Comparison of ENCODE assay signal across 8 cellular contexts in the genomic region with DNA sequence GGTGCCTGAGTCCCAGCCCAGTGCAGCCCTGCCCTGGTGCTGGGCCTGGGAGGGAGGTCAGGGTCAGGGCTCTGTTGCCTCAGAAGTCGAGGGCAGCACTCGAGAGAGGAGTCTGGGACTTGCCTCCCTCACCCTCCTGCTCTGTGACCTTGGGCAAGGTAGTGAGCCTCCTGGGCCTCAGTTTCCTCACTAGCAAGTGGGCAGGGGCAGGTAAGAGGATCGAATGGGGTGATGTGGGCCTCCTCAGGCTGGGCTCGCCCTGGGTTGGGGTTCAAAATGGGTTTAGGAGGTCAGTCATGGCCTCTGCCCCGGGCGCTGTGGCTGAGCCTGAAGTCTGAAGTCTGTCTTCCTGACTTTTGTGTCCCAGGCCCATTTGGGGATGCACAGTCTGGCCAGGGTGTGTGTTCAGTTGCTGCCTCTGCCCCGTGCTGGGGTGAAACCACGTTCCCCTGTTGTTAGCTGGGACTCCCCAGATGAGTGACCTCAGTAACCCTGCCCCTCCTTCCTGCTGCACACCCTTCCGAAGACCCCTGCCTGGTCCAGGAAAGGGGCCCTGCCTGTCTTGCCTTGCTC. TPM values are rescaled to one million over a fixed set of nuclear protein-coding genes. Genes with fewer than 3 reads are reported as not detected.
A peak's percentile ranks its signal among the peaks of the same experiment; 100 is the strongest.
DNase-seq lines count a peak whose midpoint lies in the region; ATAC-seq and TF ChIP-seq lines count a peak whose summit lies in the region.

No MANE protein-coding gene starts in this region.

- H3K4me3 Mint-ChIP-seq in activated naive CD4-positive, alpha-beta T cell treated with anti-CD3 and anti-CD28 coated beads, Interleukin-2, amount 50 U/mL, for 24 hours: peak overlapping the region; percentile 91

- H3K27me3 ChIP-seq in iPS-15b (ENCODE audit: control insufficient read depth, insufficient read depth, low read length) (peaks cover 3% of the 10 kb centered on the region), smooth muscle cell (ENCODE audit: low read depth) (no peaks in the 10 kb centered on the region)

- ATAC-seq in HG02938 (IDR thresholded peaks at IDR 0.05; ENCODE audit: unreplicated experiment): no peak

- TF ChIP-seq CTCF in HFF-Myc (IDR thresholded peaks at IDR 0.05; ENCODE audit: low read depth, low read length, missing control alignments) (no peak), smooth muscle cell (IDR thresholded peaks at IDR 0.05; ENCODE audit: borderline replicate concordance, insufficient read depth, poor library complexity, severe bottlenecking) (no peak)

- peaks cover 12% of the 10 kb centered on the region for H3K79me2 ChIP-seq in smooth muscle cell (ENCODE audit: low read depth)

- H3K4me1 Mint-ChIP-seq in activated naive CD4-positive, alpha-beta T cell treated with anti-CD3 and anti-CD28 coated beads, Interleukin-2, amount 50 U/mL, for 24 hours: peaks cover 38% of the 10 kb centered on the region

- 88% methylated on average over 9 of the region's 9 CpGs for WGBS in smooth muscle cell (ENCODE audit: low lambda C conversion rate)

- H3K36me3 ChIP-seq in iPS-15b (ENCODE audit: control insufficient read depth, insufficient read depth, low read length) (no peaks in the 10 kb centered on the region), smooth muscle cell (ENCODE audit: low read depth) (no peaks in the 10 kb centered on the region)

- no peak overlapping the region for H3K27ac ChIP-seq in smooth muscle cell (ENCODE audit: low read depth)

- H3K4me1 ChIP-seq in iPS-15b (ENCODE audit: control insufficient read depth, insufficient read depth, low read length) (peaks cover 3% of the 10 kb centered on the region), smooth muscle cell (ENCODE audit: low read depth) (peaks cover 8% of the 10 kb centered on the region)

- H3K4me2 ChIP-seq in smooth muscle cell: peak overlapping the region; percentile 93

- no peaks in the 10 kb centered on the region for H3K36me3 Mint-ChIP-seq in activated naive CD4-positive, alpha-beta T cell treated with anti-CD3 and anti-CD28 coated beads, Interleukin-2, amount 50 U/mL, for 24 hours

- H3K9ac ChIP-seq in iPS-15b (ENCODE audit: low read depth, low read length) (no peak overlapping the region), smooth muscle cell (ENCODE audit: low read depth) (no peak overlapping the region)

- H3K9me3 ChIP-seq in iPS-15b (ENCODE audit: control insufficient read depth, insufficient read depth, low read length): no peaks in the 10 kb centered on the region
- H3K9me3 ChIP-seq in smooth muscle cell (replicated peaks; ENCODE audit: low read depth): no peaks in the 10 kb centered on the region

- peak overlapping the region; percentile 66 for H3K4me3 ChIP-seq in HFF-Myc (replicated peaks; ENCODE audit: low read depth, low read length)
- peak overlapping the region; percentile 60 for H3K4me3 ChIP-seq in iPS-15b (ENCODE audit: low read depth, low read length)
- peak overlapping the region; percentile 62 for H3K4me3 ChIP-seq in smooth muscle cell

- peaks cover 7% of the 10 kb centered on the region for H3F3A ChIP-seq in smooth muscle cell (ENCODE audit: low read depth)

- no peaks in the 10 kb centered on the region for H3K27me3 Mint-ChIP-seq in activated naive CD4-positive, alpha-beta T cell treated with anti-CD3 and anti-CD28 coated beads, Interleukin-2, amount 50 U/mL, for 24 hours

- H4K20me1 ChIP-seq in smooth muscle cell (ENCODE audit: low read depth): peaks cover 48% of the 10 kb centered on the region

- H2AFZ ChIP-seq in smooth muscle cell (ENCODE audit: low read depth): no peak overlapping the region

- DNase-seq in HFF-Myc (ENCODE audit: extremely low read depth, low read depth) (no peak), smooth muscle cell (lab: John Stamatoyannopoulos, UW; ENCODE audit: unreplicated experiment) (no peak), NCI-H510A (lab: John Stamatoyannopoulos, UW) (no peak), NCI-H1694 (lab: John Stamatoyannopoulos, UW) (no peak)
- no peak for DNase-seq in activated effector memory CD4-positive, alpha-beta T cell treated with anti-CD3 and anti-CD28 coated beads, Interleukin-2, amount 50 U/mL, for 16 hours

- no peaks in the 10 kb centered on the region for H3K9me3 Mint-ChIP-seq in activated naive CD4-positive, alpha-beta T cell treated with anti-CD3 and anti-CD28 coated beads, Interleukin-2, amount 50 U/mL, for 24 hours

- no peak overlapping the region for H3K27ac Mint-ChIP-seq in activated naive CD4-positive, alpha-beta T cell treated with anti-CD3 and anti-CD28 coated beads, Interleukin-2, amount 50 U/mL, for 24 hours

RNA-seq across cellular contexts. Expression of a gene that starts 40.9 kb away (rescaled TPM):
- 15.2 and 17.6 TPM in 2 replicates for total RNA-seq in smooth muscle cell
- 3.6 and 12.3 TPM in 2 replicates for polyA plus RNA-seq in smooth muscle cell

RNA-seq across cellular contexts. Expression of a gene that starts 41.8 kb away (rescaled TPM):
- 7.5 and 16.6 TPM in 2 replicates for total RNA-seq in smooth muscle cell
- polyA plus RNA-seq in smooth muscle cell: 14.5 and 15.5 TPM in 2 replicates
